In the genomic region with DNA sequence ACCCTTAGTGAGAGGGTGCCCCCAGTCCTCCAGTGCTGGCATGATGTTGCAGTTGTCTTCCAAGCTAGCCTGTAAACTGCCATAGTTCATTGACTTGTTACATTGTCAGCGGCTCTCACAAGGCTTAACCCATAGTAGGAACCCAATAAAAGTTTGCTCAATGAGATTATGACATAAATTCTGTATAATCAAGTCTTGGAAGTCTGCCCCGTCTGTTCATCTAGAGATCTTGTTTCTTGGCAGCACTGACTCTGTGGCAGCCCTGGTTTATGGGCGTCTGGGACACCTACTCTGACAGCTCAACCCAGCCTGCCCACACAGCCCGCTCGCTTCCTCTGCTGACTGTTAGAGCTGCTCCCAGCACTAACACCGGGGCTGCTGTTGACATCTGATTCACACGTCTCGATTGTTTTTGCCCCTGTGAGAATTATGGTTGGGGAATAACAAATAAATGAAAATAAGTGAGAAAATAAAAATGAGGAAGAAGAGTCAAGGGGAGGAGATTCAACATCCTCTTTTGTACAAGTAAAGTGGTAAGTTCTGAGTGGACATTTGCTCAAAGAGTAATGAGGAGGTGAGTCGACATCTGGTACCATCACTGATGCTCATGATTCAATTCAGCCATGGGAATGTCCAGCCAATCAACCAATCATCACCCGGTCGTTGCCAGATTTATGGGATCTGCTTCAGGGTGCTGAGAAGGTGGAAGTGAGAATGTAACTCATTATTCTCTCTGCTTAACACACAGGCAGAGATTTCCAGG, we compare ENCODE assay signal across 9 cellular contexts.
DNase-seq lines count a peak whose midpoint lies in the region; ATAC-seq and TF ChIP-seq lines count a peak whose summit lies in the region.
"Had no signal": no experiment of that assay in that cellular context is flagged by ENCODE, and none has a peak within 500 bp of the region (broad histone marks: within the 10 kb centered on the region; RNA-seq: fewer than 3 reads in every experiment).

No MANE protein-coding gene starts in this region.

- no peaks in the 10 kb centered on the region for H3K4me1 ChIP-seq in psoas muscle

- no peak overlapping the region for H3K27ac ChIP-seq in psoas muscle
- H3K27ac ChIP-seq: dorsolateral prefrontal cortex had no signal

- WGBS in psoas muscle, 3 donors = 46 to 56% (median 46%) methylated on average over 11 of the region's 11 CpGs

- no peaks in the 10 kb centered on the region for H3K9me3 ChIP-seq in psoas muscle

- 0 out of 2 replicates have a peak, but pooled peaks have one; percentile 0 for TF ChIP-seq CTCF in LNCaP clone FGC (IDR thresholded peaks at IDR 0.05; ENCODE audit: control insufficient read depth, extremely low read depth, insufficient read depth)
- TF ChIP-seq CTCF in psoas muscle (IDR thresholded peaks at IDR 0.05) = no peak

- intact Hi-C loops in psoas muscle (cut with DNase I) = no loop called here

- no peaks in the 10 kb centered on the region for H3K36me3 ChIP-seq in psoas muscle (ENCODE audit: insufficient read depth in 1 of 2, low read depth in 1 of 2)

- H3K4me3 ChIP-seq in LNCaP clone FGC (ENCODE audit: low read depth, low read length) (no peak overlapping the region), psoas muscle (no peak overlapping the region)
- H3K4me3 ChIP-seq: dorsolateral prefrontal cortex had no signal

- H3K27me3 ChIP-seq in psoas muscle (ENCODE audit: insufficient read depth in 3 of 3, low read length in 2 of 3) = no peaks in the 10 kb centered on the region
- H3K27me3 ChIP-seq: dorsolateral prefrontal cortex had no signal

- DNase-seq in EL = peak; percentile 12
- DNase-seq in LNCaP clone FGC (ENCODE audit: low read depth) = peak; percentile 94
- DNase-seq in activated gamma-delta T cell (lab: John Stamatoyannopoulos, UW) = peak; percentile 42
- peak; percentile 24 to 43 for DNase-seq in stimulated activated CD4-positive, alpha-beta T cell treated with anti-CD3 and anti-CD28 coated beads, Interleukin-15, amount 100 ng/mL, for 48 hours (ENCODE audit: low read depth in 2 of 2)
- no peak for DNase-seq in HuH-7.5 (ENCODE audit: low spot score)
- DNase-seq in psoas muscle = no peak
- DNase-seq in cerebellar cortex (ENCODE audit: low spot score) = no peak

- ATAC-seq in HG02763 (IDR thresholded peaks at IDR 0.05; ENCODE audit: unreplicated experiment) (no peak), psoas muscle (no peak)

Comparison
In these comparisons a context has a peak if more than half of its experiments do, and no peak if none do; other contexts are left out.
1. DNase-seq: peak in EL (single experiment), LNCaP clone FGC (single experiment), activated gamma-delta T cell (single experiment) and stimulated activated CD4-positive, alpha-beta T cell treated with anti-CD3 and anti-CD28 coated beads, Interleukin-15, amount 100 ng/mL, for 48 hours (2 of 2); none in HuH-7.5 (single experiment), psoas muscle (0 of 2) and cerebellar cortex (single experiment).